ENCODE assay signal across 8 cellular contexts in genomic region chr6:43263314-43264178, GRCh38. TPM values are rescaled to one million over a fixed set of nuclear protein-coding genes. Genes with fewer than 3 reads are reported as not detected.
A peak's percentile ranks its signal among the peaks of the same experiment; 100 is the strongest.
DNase-seq lines count a peak whose midpoint lies in the region; ATAC-seq and TF ChIP-seq lines count a peak whose summit lies in the region.

No MANE protein-coding gene starts in this region.

- H3K4me3 ChIP-seq in PC-9 (no peak overlapping the region), fibroblast of lung (replicated peaks in 1 of 4; ENCODE audit: control extremely low read depth in 1 of 4, insufficient read depth in 1 of 4, low read depth in 3 of 4, low read length in 4 of 4) (no peak overlapping the region)

- no peak overlapping the region for H3K9ac ChIP-seq in fibroblast of lung (ENCODE audit: insufficient read depth, low read length)

- peak; percentile 83 for TF ChIP-seq CTCF in PC-9 (conservative IDR thresholded peaks at IDR 0.05)
- peak; percentile 77 to 81 for TF ChIP-seq CTCF in fibroblast of lung (conservative IDR thresholded peaks at IDR 0.05 in 1 of 2, IDR thresholded peaks at IDR 0.05 in 1 of 2; ENCODE audit: low read depth in 1 of 2, low read length in 2 of 2)
- TF ChIP-seq CTCF in neural crest cell (conservative IDR thresholded peaks at IDR 0.05) = peak; percentile 82

- no peak overlapping the region for H3K4me2 ChIP-seq in PC-9
- H3K4me2 ChIP-seq in fibroblast of lung (ENCODE audit: extremely low read depth, insufficient read depth, low read length) = no peak overlapping the region

- BruUV-seq in PC-9 (replicated peaks; lab: Mats Ljungman, UMichigan) = no TSS peak

- peak; percentile 66 for ATAC-seq in HG03196 (IDR thresholded peaks at IDR 0.05; ENCODE audit: unreplicated experiment)
- ATAC-seq in activated T-cell treated with anti-CD3 and anti-CD28 coated beads, Interleukin-2, amount 50 U/mL, for 4 hours = peak; percentile 96

- H3K4me1 ChIP-seq in PC-9 (replicated peaks; ENCODE audit: insufficient read depth) = no peaks in the 10 kb centered on the region
- H3K4me1 ChIP-seq in fibroblast of lung (ENCODE audit: control insufficient read depth, extremely low read depth, insufficient read depth, low read length) = no peaks in the 10 kb centered on the region

- H3K36me3 Mint-ChIP-seq in activated T-cell treated with anti-CD3 and anti-CD28 coated beads, Interleukin-2, amount 50 U/mL, for 4 hours (ENCODE audit: insufficient read depth) = no peaks in the 10 kb centered on the region
- no peaks in the 10 kb centered on the region for H3K36me3 Mint-ChIP-seq in neural crest cell (ENCODE audit: low read depth)

- CTCF ChIA-PET in PC-9 (lab: Charles Lee) = interaction anchor here (0.5 to 2.0 kb wide), 4 partner anchors 15 to 233 kb away, joined by 3 to 6 read pairs (median 4); no protein-coding TSS in a partner anchor

- H3K9me2 ChIP-seq in PC-9 (ENCODE audit: insufficient read depth) = no peaks in the 10 kb centered on the region

- POLR2A ChIA-PET in PC-9 (lab: Charles Lee; ENCODE audit: unreplicated experiment) = interaction anchor here (0.5 kb wide), 1 partner anchor 665 kb away, joined by 7 read pairs; no protein-coding TSS in a partner anchor

- H3K27me3 ChIP-seq in PC-9 (ENCODE audit: insufficient read depth, low read depth) (no peaks in the 10 kb centered on the region), fibroblast of lung (ENCODE audit: control insufficient read depth, insufficient read depth, low read length) (peaks cover 12% of the 10 kb centered on the region)

- H4K20me1 ChIP-seq in PC-9 (ENCODE audit: insufficient read depth) = no peaks in the 10 kb centered on the region
- H4K20me1 ChIP-seq in fibroblast of lung (ENCODE audit: control insufficient read depth, extremely low read depth, insufficient read depth, low read length) = no peaks in the 10 kb centered on the region

- no peaks in the 10 kb centered on the region for H3K79me2 ChIP-seq in PC-9 (ENCODE audit: low read depth)
- H3K79me2 ChIP-seq in fibroblast of lung (ENCODE audit: control insufficient read depth, insufficient read depth, low read length) = no peaks in the 10 kb centered on the region

- no peak overlapping the region for H3K4me3 Mint-ChIP-seq in activated T-cell treated with anti-CD3 and anti-CD28 coated beads, Interleukin-2, amount 50 U/mL, for 4 hours
- no peak overlapping the region for H3K4me3 Mint-ChIP-seq in neural crest cell

- no peaks in the 10 kb centered on the region for H3K36me3 ChIP-seq in PC-9 (ENCODE audit: low read depth)
- H3K36me3 ChIP-seq in fibroblast of lung (ENCODE audit: control insufficient read depth, insufficient read depth, low read length) = no peaks in the 10 kb centered on the region

- intact Hi-C loops in PC-9 (cut with micrococcal nuclease; ENCODE audit: unreplicated experiment) = loop anchor here (1.0 kb wide), 3 partner anchors 71 to 233 kb away; no protein-coding TSS in a partner anchor

- H3K9me3 ChIP-seq in PC-9 (ENCODE audit: insufficient read depth, low read depth) (no peaks in the 10 kb centered on the region), fibroblast of lung (ENCODE audit: control insufficient read depth, insufficient read depth, low read depth, low read length) (no peaks in the 10 kb centered on the region)

- H3K27me3 Mint-ChIP-seq in activated T-cell treated with anti-CD3 and anti-CD28 coated beads, Interleukin-2, amount 50 U/mL, for 4 hours (ENCODE audit: low read depth) = peaks cover 5% of the 10 kb centered on the region
- H3K27me3 Mint-ChIP-seq in neural crest cell (ENCODE audit: low read depth) = peaks cover 10% of the 10 kb centered on the region

- H3K27ac Mint-ChIP-seq in neural crest cell (ENCODE audit: unreplicated experiment) = no peak overlapping the region

- no peaks in the 10 kb centered on the region for H3F3A ChIP-seq in PC-9 (ENCODE audit: insufficient read depth, low read depth)

- H2AFZ ChIP-seq in PC-9 (no peak overlapping the region), fibroblast of lung (ENCODE audit: low read length) (no peak overlapping the region)

- H3K27ac ChIP-seq in PC-9 = no peak overlapping the region
- H3K27ac ChIP-seq in fibroblast of lung (ENCODE audit: insufficient read depth, low read length) = no peak overlapping the region
- H3K27ac ChIP-seq in substantia nigra (ENCODE audit: low read depth, low read length, poor library complexity, severe bottlenecking) = no peak overlapping the region

- peak; percentile 24 for DNase-seq in NCI-H1436 (lab: John Stamatoyannopoulos, UW)
- DNase-seq in NCI-H1436 treated with DMSO at 0.1 percent for 48 hours (lab: John Stamatoyannopoulos, UW) = no peak
- peak in 1 of 2 experiments; percentile 74 for DNase-seq in PC-9
- DNase-seq in activated T-cell treated with anti-CD3 and anti-CD28 coated beads, Interleukin-2, amount 50 U/mL, for 4 hours = peak; percentile 68
- peak; percentile 50 to 63 for DNase-seq in fibroblast of lung (ENCODE audit: low read depth in 2 of 2)
- DNase-seq in neural crest cell (ENCODE audit: low read depth, low spot score) = peak; percentile 78
- peak in 37 of 49 donors; percentile 4 to 71 (median 45) for DNase-seq in substantia nigra (lab: John Stamatoyannopoulos, UW)

- no peaks in the 10 kb centered on the region for H3K4me1 Mint-ChIP-seq in activated T-cell treated with anti-CD3 and anti-CD28 coated beads, Interleukin-2, amount 50 U/mL, for 4 hours (ENCODE audit: low read depth)
- peaks cover 7% of the 10 kb centered on the region for H3K4me1 Mint-ChIP-seq in neural crest cell

- H3K9me3 Mint-ChIP-seq in activated T-cell treated with anti-CD3 and anti-CD28 coated beads, Interleukin-2, amount 50 U/mL, for 4 hours = no peaks in the 10 kb centered on the region
- no peaks in the 10 kb centered on the region for H3K9me3 Mint-ChIP-seq in neural crest cell

RNA-seq across cellular contexts. Expression of gene TTBK1, which starts 20.3 kb away (rescaled TPM):
- 0.07 and 0.15 TPM in 2 replicates for total RNA-seq in PC-9 (2021)
- total RNA-seq in activated T-cell treated with anti-CD3 and anti-CD28 coated beads, Interleukin-2, amount 50 U/mL, for 4 hours = under 1 TPM; 0.20 to 0.38 (median 0.21) TPM
- total RNA-seq in fibroblast of lung = under 0.01 TPM in 2 replicates
- polyA plus RNA-seq in fibroblast of lung = 0.03 TPM in 1 of 2 replicates, not detected in the other
- 0.02 TPM in 1 of 2 replicates, not detected in the other for polyA plus RNA-seq in fibroblast of lung (2012)
- not detected in 2 replicates for polyA minus RNA-seq in fibroblast of lung (ENCODE audit: low replicate concordance)
- 5.1 and 5.4 TPM in 2 replicates for total RNA-seq in neural crest cell

RNA-seq across cellular contexts. Expression of gene DNPH1, which starts 34.3 kb away (rescaled TPM):
- total RNA-seq in PC-9 (2021) = 43.5 and 57.0 TPM in 2 replicates
- 10 to 100 TPM; 27.5 to 52.1 (median 51.0) TPM for total RNA-seq in activated T-cell treated with anti-CD3 and anti-CD28 coated beads, Interleukin-2, amount 50 U/mL, for 4 hours
- 39.5 and 52.5 TPM in 2 replicates for total RNA-seq in fibroblast of lung
- polyA plus RNA-seq in fibroblast of lung = 31.2 and 32.0 TPM in 2 replicates
- 57.1 and 68.1 TPM in 2 replicates for polyA plus RNA-seq in fibroblast of lung (2012)
- 9.5 and 12.9 TPM in 2 replicates for polyA minus RNA-seq in fibroblast of lung (ENCODE audit: low replicate concordance)
- total RNA-seq in neural crest cell = 50.3 and 55.1 TPM in 2 replicates

RNA-seq across cellular contexts. Expression of gene SLC22A7, which starts 34.5 kb away (rescaled TPM):
- total RNA-seq in PC-9 (2021) (not detected in 2 replicates), fibroblast of lung (not detected in 2 replicates), neural crest cell (0.37 TPM in 1 of 2 replicates, not detected in the other)
- total RNA-seq in activated T-cell treated with anti-CD3 and anti-CD28 coated beads, Interleukin-2, amount 50 U/mL, for 4 hours = not detected
- not detected in 2 replicates for polyA plus RNA-seq in fibroblast of lung
- polyA plus RNA-seq in fibroblast of lung (2012) = not detected in 2 replicates
- not detected in 2 replicates for polyA minus RNA-seq in fibroblast of lung (ENCODE audit: low replicate concordance)

RNA-seq across cellular contexts. Expression of gene CRIP3, which starts 45.1 kb away (rescaled TPM):
- total RNA-seq in PC-9 (2021) (5.7 and 10.0 TPM in 2 replicates), fibroblast of lung (0.26 TPM in 1 of 2 replicates, not detected in the other), neural crest cell (2.0 and 2.6 TPM in 2 replicates)
- total RNA-seq in activated T-cell treated with anti-CD3 and anti-CD28 coated beads, Interleukin-2, amount 50 U/mL, for 4 hours = under 1 TPM in 1 of 3 donors, not detected in 2; 0.52 TPM
- polyA plus RNA-seq in fibroblast of lung = not detected in 2 replicates
- not detected in 2 replicates for polyA plus RNA-seq in fibroblast of lung (2012)
- polyA minus RNA-seq in fibroblast of lung (ENCODE audit: low replicate concordance) = not detected in 2 replicates
